21 cellular contexts compared by ENCODE assay signal in genomic region chr7:149444260-149444659, GRCh38. TPM values are rescaled to one million over a fixed set of nuclear protein-coding genes. Genes with fewer than 3 reads are reported as not detected.
A peak's percentile ranks its signal among the peaks of the same experiment; 100 is the strongest.
DNase-seq lines count a peak whose midpoint lies in the region; ATAC-seq and TF ChIP-seq lines count a peak whose summit lies in the region.
"Had no signal": no experiment of that assay in that cellular context is flagged by ENCODE, and none has a peak within 500 bp of the region (broad histone marks: within the 10 kb centered on the region; RNA-seq: fewer than 3 reads in every experiment).

No MANE protein-coding gene starts in this region.

- no peaks in the 10 kb centered on the region for H3K9me3 ChIP-seq in CD4-positive, alpha-beta memory T cell (ENCODE audit: control insufficient read depth in 1 of 2, low read length in 2 of 2)
- H3K9me3 ChIP-seq in body of pancreas: no peaks in the 10 kb centered on the region
- no peaks in the 10 kb centered on the region for H3K9me3 ChIP-seq in lower lobe of right lung
- H3K9me3 ChIP-seq: SJSA1 had no signal

- CTCF ChIA-PET in CD4-positive, alpha-beta memory T cell (lab: Charles Lee; ENCODE audit: partially characterized antibody): interaction anchor here (1.5 kb wide), 1 partner anchor 160 kb away, joined by 4 read pairs; no protein-coding TSS in a partner anchor

- no peak for TF ChIP-seq POLR2A in body of pancreas (IDR thresholded peaks at IDR 0.05)

- H3K4me1 ChIP-seq in CD4-positive, alpha-beta memory T cell (ENCODE audit: insufficient read depth, low read length): peaks cover 10% of the 10 kb centered on the region
- H3K4me1 ChIP-seq in body of pancreas: no peaks in the 10 kb centered on the region
- no peaks in the 10 kb centered on the region for H3K4me1 ChIP-seq in lower lobe of right lung
- H3K4me1 ChIP-seq: SJSA1 had no signal

- ATAC-seq in activated T-helper 17 cell treated with anti-CD3 and anti-CD28 coated beads, Interleukin-2, amount 50 U/mL, for 72 hours (replicated peaks): no peak
- ATAC-seq in body of pancreas: no peak
- ATAC-seq in lower lobe of right lung: no peak
- ATAC-seq: HepG2, Panc1 had no signal

- peaks cover 30% of the 10 kb centered on the region for H3K36me3 ChIP-seq in CD4-positive, alpha-beta memory T cell (ENCODE audit: insufficient read depth, low read length)
- H3K36me3 ChIP-seq in body of pancreas (replicated peaks in 1 of 2; ENCODE audit: insufficient read depth in 1 of 2, low read depth in 2 of 2): peaks cover 4 to 11% of the 10 kb centered on the region in 2 donors
- peaks cover 70% of the 10 kb centered on the region for H3K36me3 ChIP-seq in lower lobe of right lung

- no peak overlapping the region for H3K27ac ChIP-seq in CD4-positive, alpha-beta memory T cell (ENCODE audit: low read depth, low read length)
- H3K27ac ChIP-seq in body of pancreas: no peak overlapping the region
- no peak overlapping the region for H3K27ac ChIP-seq in lower lobe of right lung
- H3K27ac ChIP-seq: SJSA1 had no signal

- POLR2A ChIA-PET in CD4-positive, alpha-beta memory T cell (lab: Charles Lee; ENCODE audit: partially characterized antibody): no interaction called here

- TF ChIP-seq CTCF in progenitor cell of endocrine pancreas (IDR thresholded peaks at IDR 0.05; ENCODE audit: unreplicated experiment) (no peak), body of pancreas (IDR thresholded peaks at IDR 0.05) (no peak), lower lobe of right lung (IDR thresholded peaks at IDR 0.05) (no peak)

- no peaks in the 10 kb centered on the region for H3K27me3 Mint-ChIP-seq in activated T-helper 17 cell treated with anti-CD3 and anti-CD28 coated beads, Interleukin-2, amount 50 U/mL, for 72 hours
- no peaks in the 10 kb centered on the region for H3K27me3 Mint-ChIP-seq in progenitor cell of endocrine pancreas
- no peaks in the 10 kb centered on the region for H3K27me3 Mint-ChIP-seq in CD4-positive, alpha-beta memory T cell

- no peak overlapping the region for H3K4me3 Mint-ChIP-seq in activated T-helper 17 cell treated with anti-CD3 and anti-CD28 coated beads, Interleukin-2, amount 50 U/mL, for 72 hours
- H3K4me3 Mint-ChIP-seq in progenitor cell of endocrine pancreas (ENCODE audit: low read depth): no peak overlapping the region
- H3K4me3 Mint-ChIP-seq in CD4-positive, alpha-beta memory T cell: no peak overlapping the region
- H3K4me3 Mint-ChIP-seq: CD14-positive monocyte had no signal

- H3K4me3 ChIP-seq in CD4-positive, alpha-beta memory T cell (ENCODE audit: low read length in 2 of 2): no peak overlapping the region
- no peak overlapping the region for H3K4me3 ChIP-seq in body of pancreas
- no peak overlapping the region for H3K4me3 ChIP-seq in lower lobe of right lung
- H3K4me3 ChIP-seq: SJSA1 had no signal

- peak overlapping the region; percentile 46 for H3K27ac Mint-ChIP-seq in activated T-helper 17 cell treated with anti-CD3 and anti-CD28 coated beads, Interleukin-2, amount 50 U/mL, for 72 hours
- H3K27ac Mint-ChIP-seq in progenitor cell of endocrine pancreas: peak overlapping the region; percentile 45
- peak overlapping the region in 1 of 7 donors; percentile 32 for H3K27ac Mint-ChIP-seq in CD4-positive, alpha-beta memory T cell

- H3K36me3 Mint-ChIP-seq in activated T-helper 17 cell treated with anti-CD3 and anti-CD28 coated beads, Interleukin-2, amount 50 U/mL, for 72 hours (ENCODE audit: low read depth): peaks cover 60% of the 10 kb centered on the region
- peaks cover 15% of the 10 kb centered on the region for H3K36me3 Mint-ChIP-seq in progenitor cell of endocrine pancreas (ENCODE audit: insufficient read depth)
- peaks cover 34 to 48% of the 10 kb centered on the region in 2 donors for H3K36me3 Mint-ChIP-seq in CD4-positive, alpha-beta memory T cell

- 87 to 88% methylated on average over 7 of the region's 7 CpGs for WGBS in body of pancreas, 2 donors

- peak; percentile 1 for DNase-seq in NOMO-1 treated with DMSO at 0.1 percent for 48 hours (lab: John Stamatoyannopoulos, UW; ENCODE audit: unreplicated experiment)
- no peak for DNase-seq in NOMO-1 treated with dmso at 0.1 percent for 144 hours (lab: John Stamatoyannopoulos, UW; ENCODE audit: unreplicated experiment)
- DNase-seq in NAMALWA (ENCODE audit: low spot score): peak; percentile 20
- DNase-seq in progenitor cell of endocrine pancreas (ENCODE audit: low spot score, unreplicated experiment): no peak
- DNase-seq in CD4-positive, alpha-beta memory T cell: no peak
- DNase-seq in body of pancreas: no peak
- DNase-seq in lower lobe of right lung: no peak
- DNase-seq: 8988T, DMS79 treated with DMSO at 0.1 percent for 48 hours, Karpas-422, MM.1S, NCI-H1417 treated with DMSO at 0.1 percent for 48 hours, NCI-H187 treated with DMSO at 0.1 percent for 48 hours, NCI-H226, NCI-H524, NCI-H82 had no signal

- H3K4me1 Mint-ChIP-seq in activated T-helper 17 cell treated with anti-CD3 and anti-CD28 coated beads, Interleukin-2, amount 50 U/mL, for 72 hours: no peaks in the 10 kb centered on the region
- H3K4me1 Mint-ChIP-seq in progenitor cell of endocrine pancreas (ENCODE audit: low read depth): no peaks in the 10 kb centered on the region
- H3K4me1 Mint-ChIP-seq in CD4-positive, alpha-beta memory T cell: peaks cover 10 to 16% (median 12%) of the 10 kb centered on the region in 4 donors
- H3K4me1 Mint-ChIP-seq: CD14-positive monocyte had no signal

- H3K9me3 Mint-ChIP-seq in activated T-helper 17 cell treated with anti-CD3 and anti-CD28 coated beads, Interleukin-2, amount 50 U/mL, for 72 hours: no peaks in the 10 kb centered on the region
- no peaks in the 10 kb centered on the region for H3K9me3 Mint-ChIP-seq in progenitor cell of endocrine pancreas (ENCODE audit: low read depth)
- no peaks in the 10 kb centered on the region for H3K9me3 Mint-ChIP-seq in CD4-positive, alpha-beta memory T cell
- H3K9me3 Mint-ChIP-seq: CD14-positive monocyte had no signal

- no peaks in the 10 kb centered on the region for H3K27me3 ChIP-seq in CD4-positive, alpha-beta memory T cell (ENCODE audit: insufficient read depth, low read length)
- H3K27me3 ChIP-seq in body of pancreas (no peaks in the 10 kb centered on the region), lower lobe of right lung (ENCODE audit: low read depth) (no peaks in the 10 kb centered on the region)
- H3K27me3 ChIP-seq: SJSA1 had no signal

- intact Hi-C loops in CD4-positive, alpha-beta memory T cell (cut with micrococcal nuclease): no loop called here
- intact Hi-C loops in body of pancreas (cut with DNase I): no loop called here
- intact Hi-C loops in lower lobe of right lung (cut with DNase I): no loop called here

RNA-seq across cellular contexts. Expression of gene ZNF777, which starts 16.6 kb away (rescaled TPM):
- total RNA-seq in activated T-helper 17 cell treated with anti-CD3 and anti-CD28 coated beads, Interleukin-2, amount 50 U/mL, for 72 hours: 1 to 10 TPM; 5.8 to 9.6 TPM
- total RNA-seq in progenitor cell of endocrine pancreas (19.0 and 20.3 TPM in 2 replicates), body of pancreas (10 to 100 TPM in 1 of 2 donors, 1 to 10 TPM in 1; 8.3 to 10.5 TPM), lower lobe of right lung (8.6 TPM)
- total RNA-seq in CD4-positive, alpha-beta memory T cell: 10 to 100 TPM; 15.9 to 16.8 TPM
- polyA plus RNA-seq in CD4-positive, alpha-beta memory T cell: 1 to 10 TPM in 1 of 2 donors, under 1 TPM in 1; 0.19 to 3.7 TPM

RNA-seq across cellular contexts. Expression of gene ZNF746, which starts 53.3 kb away (rescaled TPM):
- 10 to 100 TPM; 12.0 to 15.5 TPM for total RNA-seq in activated T-helper 17 cell treated with anti-CD3 and anti-CD28 coated beads, Interleukin-2, amount 50 U/mL, for 72 hours
- total RNA-seq in progenitor cell of endocrine pancreas (25.6 and 26.7 TPM in 2 replicates), body of pancreas (10 to 100 TPM; 14.8 to 36.9 TPM), lower lobe of right lung (20.6 TPM)
- 10 to 100 TPM; 25.2 to 25.6 TPM for total RNA-seq in CD4-positive, alpha-beta memory T cell
- 10 to 100 TPM in 1 of 2 donors, 1 to 10 TPM in 1; 3.7 to 14.5 TPM for polyA plus RNA-seq in CD4-positive, alpha-beta memory T cell

Comparison
In these comparisons a context has a peak if more than half of its experiments do, and no peak if none do; other contexts are left out.
1. DNase-seq: peak in NOMO-1 treated with DMSO at 0.1 percent for 48 hours (single experiment) and NAMALWA (single experiment); none in NOMO-1 treated with dmso at 0.1 percent for 144 hours (single experiment), progenitor cell of endocrine pancreas (single experiment), CD4-positive, alpha-beta memory T cell (0 of 5), body of pancreas (0 of 4) and lower lobe of right lung (single experiment).